8 cellular contexts compared by ENCODE assay signal in the genomic region with DNA sequence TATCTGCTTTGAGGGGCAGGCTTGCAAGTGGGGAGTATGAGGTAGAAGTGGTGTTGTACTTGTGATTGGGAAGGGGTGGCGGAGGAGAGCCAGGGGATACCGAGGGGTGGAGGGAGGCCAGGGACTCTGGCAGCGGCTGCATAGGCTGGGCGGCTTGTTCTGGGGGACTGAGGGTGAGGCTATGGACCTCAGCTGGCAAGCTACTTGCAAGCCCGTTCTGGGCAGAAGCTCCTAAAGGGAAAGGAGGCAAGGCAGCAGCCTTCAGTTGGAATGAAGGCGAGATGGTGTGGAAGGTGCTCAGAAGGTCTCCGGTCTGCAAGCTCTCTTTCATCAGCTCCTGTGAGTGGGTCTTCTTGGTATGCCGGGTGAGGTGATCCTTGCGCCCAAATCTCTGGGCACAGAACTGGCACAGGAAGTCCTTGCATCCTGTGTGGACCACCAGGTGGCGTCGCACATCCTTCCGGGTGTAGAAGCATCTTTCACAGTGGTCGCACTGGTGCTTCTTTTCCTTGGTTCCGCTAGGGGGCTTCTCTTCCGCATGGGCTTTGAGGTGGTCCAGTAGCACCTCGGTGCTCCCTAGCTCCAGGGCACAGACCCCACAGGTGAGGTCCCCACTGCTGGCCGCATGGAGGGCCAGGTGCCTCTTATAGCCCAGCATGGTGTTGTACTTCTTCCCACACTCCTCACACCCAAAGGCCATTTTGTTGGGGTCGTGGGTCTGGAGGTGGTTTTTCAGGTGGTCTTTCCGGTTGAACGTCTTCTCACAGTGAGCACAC.
DNase-seq lines count a peak whose midpoint lies in the region; ATAC-seq, FAIRE-seq and TF ChIP-seq lines count a peak whose summit lies in the region.

No MANE protein-coding gene starts in this region.

- H3K9ac ChIP-seq in SK-N-SH, result no peak overlapping the region

- TF ChIP-seq EP300 in SK-N-SH (IDR thresholded peaks at IDR 0.05; ENCODE audit: borderline replicate concordance in 1 of 2, low read depth in 1 of 2, low read length in 1 of 2) (no peak), sigmoid colon (IDR thresholded peaks at IDR 0.05) (no peak)

- no peak overlapping the region for H2AFZ ChIP-seq in SK-N-SH (ENCODE audit: low read depth)

- no peaks in the 10 kb centered on the region for H3K4me1 ChIP-seq in SK-N-SH (ENCODE audit: control insufficient read depth in 1 of 2, insufficient read depth in 2 of 2, low read depth in 1 of 2, low read length in 1 of 2)
- H3K4me1 ChIP-seq in sigmoid colon, result no peaks in the 10 kb centered on the region

- peak; percentile 58 for TF ChIP-seq RAD21 in SK-N-SH (IDR thresholded peaks at IDR 0.05; ENCODE audit: low read length)

- WGBS in SK-N-SH (ENCODE audit: low lambda C conversion rate), result 62% methylated on average over 11 of the region's 20 CpGs
- 65 to 75% methylated on average over 20 of the region's 20 CpGs for WGBS in sigmoid colon, 2 donors

- peaks cover 4% of the 10 kb centered on the region for H3K4me1 Mint-ChIP-seq in activated naive CD8-positive, alpha-beta T cell treated with anti-CD3 and anti-CD28 coated beads, Interleukin-2, amount 50 U/mL, for 24 hours

- peak; percentile 23 for FAIRE-seq in HTR-8/SVneo (lab: Jason Lieb, UNC)

- H3K9me3 ChIP-seq in SK-N-SH, result no peaks in the 10 kb centered on the region
- no peaks in the 10 kb centered on the region for H3K9me3 ChIP-seq in sigmoid colon

- H4K20me1 ChIP-seq in SK-N-SH (ENCODE audit: insufficient read depth), result no peaks in the 10 kb centered on the region

- H3K36me3 Mint-ChIP-seq in activated naive CD8-positive, alpha-beta T cell treated with anti-CD3 and anti-CD28 coated beads, Interleukin-2, amount 50 U/mL, for 24 hours (ENCODE audit: low read depth), result peaks cover under 1% of the 10 kb centered on the region

- intact Hi-C loops in sigmoid colon (cut with DNase I), result loop anchor here (5.0 kb wide), 1 partner anchor 70 kb away; no protein-coding TSS in a partner anchor

- CTCF ChIA-PET in AG04449 (lab: Yijun Ruan, JAX) (interaction anchor here (0.6 to 8.2 kb wide), 13 partner anchors 9 to 367 kb away, joined by 3 to 102 read pairs (median 5); no protein-coding TSS in a partner anchor), SK-N-SH (lab: Yijun Ruan, JAX) (interaction anchor here (0.6 to 4.8 kb wide), 25 partner anchors 8 to 489 kb away, joined by 3 to 47 read pairs (median 4); no protein-coding TSS in a partner anchor)

- no peak for TF ChIP-seq POLR2A in sigmoid colon (IDR thresholded peaks at IDR 0.05)

- no peaks in the 10 kb centered on the region for H3K79me2 ChIP-seq in SK-N-SH (ENCODE audit: insufficient read depth)

- no peaks in the 10 kb centered on the region for H3K36me3 ChIP-seq in SK-N-SH (replicated peaks in 1 of 2; ENCODE audit: control insufficient read depth in 1 of 2, insufficient read depth in 2 of 2, low read length in 1 of 2)
- H3K36me3 ChIP-seq in sigmoid colon, result no peaks in the 10 kb centered on the region

- H3K27ac ChIP-seq in SK-N-SH (ENCODE audit: low read depth in 2 of 2, low read length in 1 of 2) (no peak overlapping the region), sigmoid colon (no peak overlapping the region)

- ATAC-seq in GM18511 (IDR thresholded peaks at IDR 0.05; ENCODE audit: unreplicated experiment), result peak; percentile 57
- peak; percentile 55 for ATAC-seq in activated naive CD8-positive, alpha-beta T cell treated with anti-CD3 and anti-CD28 coated beads, Interleukin-2, amount 50 U/mL, for 24 hours

- DNase-seq in AG04449 (ENCODE audit: low read depth, low spot score), result no peak
- peak; percentile 57 for DNase-seq in HTR-8/SVneo (ENCODE audit: insufficient read length, low spot score)
- DNase-seq in SK-N-SH, result peak; percentile 64
- peak; percentile 76 for DNase-seq in activated naive CD8-positive, alpha-beta T cell treated with anti-CD3 and anti-CD28 coated beads, Interleukin-2, amount 50 U/mL, for 24 hours
- peak; percentile 89 for DNase-seq in iPS-NIHi7 (ENCODE audit: extremely low spot score)
- DNase-seq in stimulated activated CD4-positive, alpha-beta T cell treated with anti-CD3 and anti-CD28 coated beads, TNF-alpha, amount 100 ng/mL, for 1 hour (ENCODE audit: low read depth in 3 of 3, low spot score in 1 of 3), result peak in 2 of 3 donors; percentile 17 to 42
- DNase-seq in sigmoid colon, result no peak

- H3K9me2 ChIP-seq in SK-N-SH, result no peaks in the 10 kb centered on the region

- no peaks in the 10 kb centered on the region for H3K9me3 Mint-ChIP-seq in activated naive CD8-positive, alpha-beta T cell treated with anti-CD3 and anti-CD28 coated beads, Interleukin-2, amount 50 U/mL, for 24 hours

- TF ChIP-seq CTCF in AG04449 (IDR thresholded peaks at IDR 0.05; ENCODE audit: insufficient read depth, low read length, missing control alignments), result peak; percentile 69
- peak; percentile 55 for TF ChIP-seq CTCF in SK-N-SH (IDR thresholded peaks at IDR 0.05)
- TF ChIP-seq CTCF in sigmoid colon (IDR thresholded peaks at IDR 0.05), result peak in 2 of 4 experiments; percentile 15 to 25

- no peaks in the 10 kb centered on the region for H3F3A ChIP-seq in SK-N-SH (replicated peaks; ENCODE audit: insufficient read depth)

- H3K4me3 ChIP-seq in AG04449 (ENCODE audit: low read depth, low read length) (no peak overlapping the region), SK-N-SH (ENCODE audit: low read depth in 2 of 2, low read length in 1 of 2) (no peak overlapping the region; a peak in 1 of 4 replicates), sigmoid colon (no peak overlapping the region)

- H3K4me3 Mint-ChIP-seq in activated naive CD8-positive, alpha-beta T cell treated with anti-CD3 and anti-CD28 coated beads, Interleukin-2, amount 50 U/mL, for 24 hours, result no peak overlapping the region

- H3K27me3 Mint-ChIP-seq in activated naive CD8-positive, alpha-beta T cell treated with anti-CD3 and anti-CD28 coated beads, Interleukin-2, amount 50 U/mL, for 24 hours, result no peaks in the 10 kb centered on the region

- no peak overlapping the region for H3K27ac Mint-ChIP-seq in activated naive CD8-positive, alpha-beta T cell treated with anti-CD3 and anti-CD28 coated beads, Interleukin-2, amount 50 U/mL, for 24 hours

- H3K4me2 ChIP-seq in SK-N-SH, result no peak overlapping the region

- H3K27me3 ChIP-seq in SK-N-SH (ENCODE audit: insufficient read depth) (no peaks in the 10 kb centered on the region), sigmoid colon (no peaks in the 10 kb centered on the region)

- POLR2A ChIA-PET in AG04449 (lab: Yijun Ruan, JAX) (no interaction called here), SK-N-SH (lab: Yijun Ruan, JAX) (no interaction called here)

TF ChIP-seq in SK-N-SH, 30 proteins besides CTCF, POLR2A, EP300 and RAD21:
- TF ChIP-seq SMC3 (IDR thresholded peaks at IDR 0.05; ENCODE audit: low read depth, low read length) (peak; percentile 61), MEF2A (IDR thresholded peaks at IDR 0.05; ENCODE audit: borderline replicate concordance, low read depth) (no peak)
TF ChIP-seq in SK-N-SH: peak in this region for 1.

Comparison
In these comparisons a context has a peak if more than half of its experiments do, and no peak if none do; other contexts are left out.
1. DNase-seq: peak in HTR-8/SVneo (single experiment), SK-N-SH (single experiment), activated naive CD8-positive, alpha-beta T cell treated with anti-CD3 and anti-CD28 coated beads, Interleukin-2, amount 50 U/mL, for 24 hours (single experiment), iPS-NIHi7 (single experiment) and stimulated activated CD4-positive, alpha-beta T cell treated with anti-CD3 and anti-CD28 coated beads, TNF-alpha, amount 100 ng/mL, for 1 hour (2 of 3); none in AG04449 (single experiment) and sigmoid colon (single experiment).